ENCODE assay signal across 7 cellular contexts in genomic region chr13:77699059-77699680, GRCh38. TPM values are rescaled to one million over a fixed set of nuclear protein-coding genes. Genes with fewer than 3 reads are reported as not detected.
DNase-seq lines count a peak whose midpoint lies in the region; ATAC-seq and TF ChIP-seq lines count a peak whose summit lies in the region.

No MANE protein-coding gene starts in this region.

- H3K36me3 Mint-ChIP-seq in activated CD4-positive, alpha-beta memory T cell treated with anti-CD3 and anti-CD28 coated beads for 36 hours = peaks cover 2% of the 10 kb centered on the region

- POLR2A ChIA-PET in activated CD4-positive, alpha-beta memory T cell treated with anti-CD3 and anti-CD28 coated beads for 36 hours (lab: Charles Lee) = interaction anchor here (1.4 to 1.8 kb wide), 3 partner anchors 16 to 372 kb away, joined by 3 to 5 read pairs (median 4); partner anchors contain the start of gene MYCBP2

- DNase-seq in HFF-Myc (ENCODE audit: extremely low read depth, low read depth) (no peak), stomach (no peak), AML-193 (lab: John Stamatoyannopoulos, UW) (no peak)
- DNase-seq in activated CD4-positive, alpha-beta memory T cell treated with anti-CD3 and anti-CD28 coated beads for 36 hours = no peak

- intact Hi-C loops in activated CD4-positive, alpha-beta memory T cell treated with anti-CD3 and anti-CD28 coated beads for 36 hours (cut with micrococcal nuclease) = loop anchor here (1.0 to 10.0 kb wide), 8 partner anchors 16 to 812 kb away; partner anchors contain the start of genes CLN5 and KCTD12
- intact Hi-C loops in stomach (cut with DNase I; ENCODE audit: low total_unique reads) = no loop called here

- no peaks in the 10 kb centered on the region for H3K36me3 ChIP-seq in iPS-18a (ENCODE audit: control insufficient read depth, low read depth, low read length)
- no peaks in the 10 kb centered on the region for H3K36me3 ChIP-seq in stomach

- H3K4me3 Mint-ChIP-seq in activated CD4-positive, alpha-beta memory T cell treated with anti-CD3 and anti-CD28 coated beads for 36 hours = peak overlapping the region; percentile 92

- peaks cover 32% of the 10 kb centered on the region for H3K4me1 Mint-ChIP-seq in activated CD4-positive, alpha-beta memory T cell treated with anti-CD3 and anti-CD28 coated beads for 36 hours (ENCODE audit: low read depth)

- no peak for TF ChIP-seq EP300 in stomach (IDR thresholded peaks at IDR 0.05)

- H3K4me3 ChIP-seq in HFF-Myc (replicated peaks; ENCODE audit: low read depth, low read length) = peak overlapping the region; percentile 20; the same call in 1 of the 2 replicates
- H3K4me3 ChIP-seq in iPS-18a (ENCODE audit: low read length) = peak overlapping the region; percentile 94
- peak overlapping the region; percentile 83 to 99 (median 84) for H3K4me3 ChIP-seq in stomach

- H3K9me3 Mint-ChIP-seq in activated CD4-positive, alpha-beta memory T cell treated with anti-CD3 and anti-CD28 coated beads for 36 hours = no peaks in the 10 kb centered on the region

- TF ChIP-seq CTCF in HFF-Myc (IDR thresholded peaks at IDR 0.05; ENCODE audit: low read depth, low read length, missing control alignments) = no peak
- no peak for TF ChIP-seq CTCF in stomach (IDR thresholded peaks at IDR 0.05)

- no peak overlapping the region for H3K27ac ChIP-seq in iPS-18a (ENCODE audit: low read length)
- peak overlapping the region; percentile 52 to 86 (median 76) for H3K27ac ChIP-seq in stomach

- CTCF ChIA-PET in activated CD4-positive, alpha-beta memory T cell treated with anti-CD3 and anti-CD28 coated beads for 36 hours (lab: Charles Lee) = interaction anchor here (1.1 to 2.2 kb wide), 3 partner anchors 13 to 54 kb away, joined by 3 to 5 read pairs (median 4); no protein-coding TSS in a partner anchor

- H3K27ac Mint-ChIP-seq in activated CD4-positive, alpha-beta memory T cell treated with anti-CD3 and anti-CD28 coated beads for 36 hours = peak overlapping the region; percentile 84

- peaks cover 25% of the 10 kb centered on the region for H3K4me1 ChIP-seq in iPS-18a (ENCODE audit: control insufficient read depth, low read depth, low read length)
- peaks cover 0 to 55% (median 43%) of the 10 kb centered on the region in 4 donors for H3K4me1 ChIP-seq in stomach

- peak overlapping the region; percentile 54 for H3K9ac ChIP-seq in iPS-18a (ENCODE audit: low read length)

- no peak for TF ChIP-seq POLR2A in stomach (IDR thresholded peaks at IDR 0.05)

- H3K27me3 ChIP-seq in iPS-18a (ENCODE audit: control insufficient read depth, insufficient read depth, low read length) (peaks cover 14% of the 10 kb centered on the region), stomach (peaks cover 0 to 10% (median 0%) of the 10 kb centered on the region in 3 donors)

- no peak for ATAC-seq in HG03442 (IDR thresholded peaks at IDR 0.05; ENCODE audit: unreplicated experiment)
- ATAC-seq in GM21825 (IDR thresholded peaks at IDR 0.05; ENCODE audit: unreplicated experiment) = no peak

- WGBS in stomach, 5 donors = 0% methylated on average over 4 of the region's 4 CpGs

- H3K9me3 ChIP-seq in iPS-18a (ENCODE audit: control insufficient read depth, low read depth, low read length) (no peaks in the 10 kb centered on the region), stomach (no peaks in the 10 kb centered on the region)

- no peaks in the 10 kb centered on the region for H3K27me3 Mint-ChIP-seq in activated CD4-positive, alpha-beta memory T cell treated with anti-CD3 and anti-CD28 coated beads for 36 hours

RNA-seq across cellular contexts. Expression of gene SLAIN1, which starts 1.7 kb away (rescaled TPM):
- total RNA-seq in activated CD4-positive, alpha-beta memory T cell treated with anti-CD3 and anti-CD28 coated beads for 36 hours = 10 to 100 TPM; 21.8 to 25.8 TPM
- 10 to 100 TPM in 4 of 5 donors, not detected in 1; 12.1 to 26.8 (median 18.3) TPM for total RNA-seq in stomach
- 1 to 10 TPM; 3.7 to 9.5 (median 8.9) TPM for polyA plus RNA-seq in stomach

Comparison
In these comparisons a context has a peak if more than half of its experiments do, and no peak if none do; other contexts are left out.
1. H3K4me3 ChIP-seq: peak in every context shown above with its lines; median percentile 94 in iPS-18a; 84 in stomach; 20 in HFF-Myc.